11 cellular contexts compared by ENCODE assay signal in the genomic region with DNA sequence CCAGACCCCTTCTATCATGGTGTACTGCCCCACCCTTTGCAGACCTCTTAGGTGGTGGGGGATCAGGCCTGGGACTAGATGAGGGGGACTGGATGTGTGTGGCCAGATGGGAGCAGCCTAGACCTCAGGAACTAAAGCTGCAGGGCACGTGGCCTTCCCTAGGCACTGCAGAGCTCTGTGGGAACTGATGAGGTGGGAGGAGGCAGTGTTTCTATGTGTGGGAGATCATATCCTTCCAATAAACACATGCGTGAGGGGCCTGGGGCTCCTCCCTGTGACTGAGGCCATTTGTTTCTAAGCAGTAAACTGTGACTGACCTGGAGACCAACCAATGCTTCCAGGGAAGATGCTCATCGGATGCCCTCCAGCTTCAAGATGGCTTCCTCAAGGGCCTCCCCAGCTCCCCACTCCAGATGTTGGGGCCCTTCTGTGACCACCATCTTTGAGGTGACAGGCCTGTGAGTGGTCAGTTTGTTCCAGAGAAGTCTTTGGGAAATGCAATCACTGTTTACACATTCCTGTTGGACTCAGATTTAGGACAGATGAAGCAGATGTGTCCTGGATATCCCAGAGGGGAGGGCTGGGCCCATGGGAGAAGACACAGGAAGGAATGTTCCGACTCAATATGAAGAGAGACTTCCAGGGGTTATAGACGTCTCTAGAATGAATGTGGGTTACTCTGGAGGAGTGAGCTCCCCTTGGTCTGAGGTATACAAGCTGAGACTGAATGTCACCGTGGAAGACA. TPM values are rescaled to one million over a fixed set of nuclear protein-coding genes. Genes with fewer than 3 reads are reported as not detected.
DNase-seq lines count a peak whose midpoint lies in the region; ATAC-seq and TF ChIP-seq lines count a peak whose summit lies in the region.
"Had no signal": no experiment of that assay in that cellular context is flagged by ENCODE, and none has a peak within 500 bp of the region (broad histone marks: within the 10 kb centered on the region; RNA-seq: fewer than 3 reads in every experiment).

No MANE protein-coding gene starts in this region.

- no peaks in the 10 kb centered on the region for H3K36me3 ChIP-seq in HEK293 (ENCODE audit: control insufficient read depth in 2 of 2, insufficient read depth in 1 of 2, low read length in 2 of 2)
- H3K36me3 ChIP-seq in lower lobe of right lung: no peaks in the 10 kb centered on the region
- H3K36me3 ChIP-seq in spleen: no peaks in the 10 kb centered on the region

- TF ChIP-seq CTCF in HEK293 (tag by site-specific recombination; IDR thresholded peaks at IDR 0.05) (no peak), lower lobe of right lung (IDR thresholded peaks at IDR 0.05) (no peak), spleen (IDR thresholded peaks at IDR 0.05 in 8 of 11, conservative IDR thresholded peaks at IDR 0.05 in 3 of 11) (no peak)

- no peak for DNase-seq in caudate nucleus (lab: John Stamatoyannopoulos, UW)
- no peak for DNase-seq in lower lobe of right lung
- DNase-seq in spleen: peak; percentile 29
- no peak for DNase-seq in NCI-H446 (lab: John Stamatoyannopoulos, UW)
- DNase-seq in retina: no peak
- DNase-seq: Caco-2, NCI-H1092 treated with DMSO at 0.1 percent for 48 hours, NCI-H1694 treated with DMSO at 0.1 percent for 48 hours had no signal

- H3K4me3 ChIP-seq in HEK293 (ENCODE audit: low read depth, low read length): no peak overlapping the region
- H3K4me3 ChIP-seq in lower lobe of right lung: no peak overlapping the region
- H3K4me3 ChIP-seq in spleen: no peak overlapping the region

- CTCF ChIA-PET in HEK293 (lab: Yijun Ruan, JAX): interaction anchor here (0.7 to 3.3 kb wide), 15 partner anchors 10 to 124 kb away, joined by 3 to 44 read pairs (median 4); no protein-coding TSS in a partner anchor

- POLR2A ChIA-PET in HEK293 (lab: Yijun Ruan, JAX): interaction anchor here (2.5 kb wide), 1 partner anchor 23 kb away, joined by 6 read pairs; the partner anchor contains the start of gene ZCCHC24

- TF ChIP-seq POLR2A in spleen (IDR thresholded peaks at IDR 0.05): no peak

- H3K27ac ChIP-seq in HEK293 (ENCODE audit: extremely low read depth, low read depth, low read length): no peak overlapping the region
- H3K27ac ChIP-seq in caudate nucleus (ENCODE audit: low read depth, low read length): peak overlapping the region; percentile 63
- peak overlapping the region; percentile 14 for H3K27ac ChIP-seq in lower lobe of right lung
- no peak overlapping the region for H3K27ac ChIP-seq in spleen
- H3K27ac ChIP-seq: KMS-11 had no signal

- intact Hi-C loops in lower lobe of right lung (cut with DNase I) (loop anchor here (10.0 kb wide), 1 partner anchor 94 kb away; no protein-coding TSS in a partner anchor), spleen (cut with DNase I; ENCODE audit: low total_unique reads) (loop anchor here (5.0 kb wide), 1 partner anchor 97 kb away; no protein-coding TSS in a partner anchor)

- H3K4me1 ChIP-seq in HEK293 (ENCODE audit: control insufficient read depth, insufficient read depth, low read length): no peaks in the 10 kb centered on the region
- peaks cover 20% of the 10 kb centered on the region for H3K4me1 ChIP-seq in lower lobe of right lung
- peaks cover 0 to 27% (median 6%) of the 10 kb centered on the region in 6 donors for H3K4me1 ChIP-seq in spleen
- H3K4me1 ChIP-seq: Caco-2 had no signal

- no peaks in the 10 kb centered on the region for H3K27me3 ChIP-seq in lower lobe of right lung (ENCODE audit: low read depth)
- H3K27me3 ChIP-seq in spleen (replicated peaks in 1 of 7): peaks cover 0 to 2% (median 0%) of the 10 kb centered on the region in 7 donors

- H3K9me3 ChIP-seq in HEK293 (ENCODE audit: control insufficient read depth, insufficient read depth, low read depth, low read length) (no peaks in the 10 kb centered on the region), lower lobe of right lung (no peaks in the 10 kb centered on the region), spleen (no peaks in the 10 kb centered on the region)
- H3K9me3 ChIP-seq: Caco-2 had no signal

- ATAC-seq in lower lobe of right lung (no peak), HG03097 (IDR thresholded peaks at IDR 0.05; ENCODE audit: low FRiP score, unreplicated experiment) (no peak)

- 72 to 86% (median 80%) methylated on average over 5 to 6 of the region's 6 CpGs for WGBS in spleen, 5 donors

TF ChIP-seq in HEK293, 187 proteins besides CTCF, POLR2A, EP300 and RAD21:
- TF ChIP-seq, protein P1, sequence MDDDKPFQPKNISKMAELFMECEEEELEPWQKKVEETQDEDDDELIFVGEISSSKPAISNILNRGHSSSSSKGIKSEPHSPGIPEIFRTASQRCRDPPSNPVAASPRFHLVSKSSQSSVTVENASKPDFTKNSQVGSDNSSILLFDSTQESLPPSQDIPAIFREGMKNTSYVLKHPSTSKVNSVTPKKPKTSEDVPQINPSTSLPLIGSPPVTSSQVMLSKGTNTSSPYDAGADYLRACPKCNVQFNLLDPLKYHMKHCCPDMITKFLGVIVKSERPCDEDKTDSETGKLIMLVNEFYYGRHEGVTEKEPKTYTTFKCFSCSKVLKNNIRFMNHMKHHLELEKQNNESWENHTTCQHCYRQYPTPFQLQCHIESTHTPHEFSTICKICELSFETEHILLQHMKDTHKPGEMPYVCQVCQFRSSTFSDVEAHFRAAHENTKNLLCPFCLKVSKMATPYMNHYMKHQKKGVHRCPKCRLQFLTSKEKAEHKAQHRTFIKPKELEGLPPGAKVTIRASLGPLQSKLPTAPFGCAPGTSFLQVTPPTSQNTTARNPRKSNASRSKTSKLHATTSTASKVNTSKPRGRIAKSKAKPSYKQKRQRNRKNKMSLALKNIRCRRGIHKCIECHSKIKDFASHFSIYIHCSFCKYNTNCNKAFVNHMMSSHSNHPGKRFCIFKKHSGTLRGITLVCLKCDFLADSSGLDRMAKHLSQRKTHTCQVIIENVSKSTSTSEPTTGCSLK (tag by site-specific recombination; IDR thresholded peaks at IDR 0.05): no peak
- TF ChIP-seq ZNF335 (tag by site-specific recombination; conservative IDR thresholded peaks at IDR 0.05) (no peak), KLF7 (tag by site-specific recombination; IDR thresholded peaks at IDR 0.05; ENCODE audit: borderline replicate concordance) (no peak), ZNF341 (tag by site-specific recombination; IDR thresholded peaks at IDR 0.05; ENCODE audit: low read depth) (no peak), EGR2 (tag by site-specific recombination; IDR thresholded peaks at IDR 0.05; ENCODE audit: low read depth) (0 out of 2 replicates have a peak, but pooled peaks have one; percentile 32), SP2 (tag by site-specific recombination; IDR thresholded peaks at IDR 0.05) (no peak)
- TF ChIP-seq, protein P2, sequence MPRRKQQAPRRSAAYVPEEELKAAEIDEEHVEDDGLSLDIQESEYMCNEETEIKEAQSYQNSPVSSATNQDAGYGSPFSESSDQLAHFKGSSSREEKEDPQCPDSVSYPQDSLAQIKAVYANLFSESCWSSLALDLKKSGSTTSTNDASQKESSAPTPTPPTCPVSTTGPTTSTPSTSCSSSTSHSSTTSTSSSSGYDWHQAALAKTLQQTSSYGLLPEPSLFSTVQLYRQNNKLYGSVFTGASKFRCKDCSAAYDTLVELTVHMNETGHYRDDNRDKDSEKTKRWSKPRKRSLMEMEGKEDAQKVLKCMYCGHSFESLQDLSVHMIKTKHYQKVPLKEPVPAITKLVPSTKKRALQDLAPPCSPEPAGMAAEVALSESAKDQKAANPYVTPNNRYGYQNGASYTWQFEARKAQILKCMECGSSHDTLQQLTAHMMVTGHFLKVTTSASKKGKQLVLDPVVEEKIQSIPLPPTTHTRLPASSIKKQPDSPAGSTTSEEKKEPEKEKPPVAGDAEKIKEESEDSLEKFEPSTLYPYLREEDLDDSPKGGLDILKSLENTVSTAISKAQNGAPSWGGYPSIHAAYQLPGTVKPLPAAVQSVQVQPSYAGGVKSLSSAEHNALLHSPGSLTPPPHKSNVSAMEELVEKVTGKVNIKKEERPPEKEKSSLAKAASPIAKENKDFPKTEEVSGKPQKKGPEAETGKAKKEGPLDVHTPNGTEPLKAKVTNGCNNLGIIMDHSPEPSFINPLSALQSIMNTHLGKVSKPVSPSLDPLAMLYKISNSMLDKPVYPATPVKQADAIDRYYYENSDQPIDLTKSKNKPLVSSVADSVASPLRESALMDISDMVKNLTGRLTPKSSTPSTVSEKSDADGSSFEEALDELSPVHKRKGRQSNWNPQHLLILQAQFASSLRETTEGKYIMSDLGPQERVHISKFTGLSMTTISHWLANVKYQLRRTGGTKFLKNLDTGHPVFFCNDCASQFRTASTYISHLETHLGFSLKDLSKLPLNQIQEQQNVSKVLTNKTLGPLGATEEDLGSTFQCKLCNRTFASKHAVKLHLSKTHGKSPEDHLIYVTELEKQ (tag by site-specific recombination; IDR thresholded peaks at IDR 0.05; ENCODE audit: borderline replicate concordance): no peak

RNA-seq across cellular contexts. Expression of gene ZCCHC24, which starts 23.6 kb away (rescaled TPM):
- total RNA-seq in lower lobe of right lung (34.7 TPM), spleen (10 to 100 TPM; 12.6 to 34.1 (median 27.1) TPM)
- 10 to 100 TPM in 1 of 3 donors, 1 to 10 TPM in 2; 4.9 to 11.8 (median 5.8) TPM for polyA plus RNA-seq in spleen

RNA-seq across cellular contexts. Expression of gene EIF5AL1, which starts 43.3 kb away (rescaled TPM):
- total RNA-seq in lower lobe of right lung (not detected), spleen (under 1 TPM in 6 of 7 donors, not detected in 1; 0.10 to 0.36 (median 0.18) TPM)
- under 1 TPM; 0.45 to 0.80 (median 0.64) TPM for polyA plus RNA-seq in spleen

Comparison
In these comparisons a context has a peak if more than half of its experiments do, and no peak if none do; other contexts are left out.
1. H3K27ac ChIP-seq: peak in caudate nucleus (single experiment) and lower lobe of right lung (single experiment); none in HEK293 (single experiment) and spleen (0 of 8).